8 cellular contexts compared by ENCODE assay signal in the genomic region with DNA sequence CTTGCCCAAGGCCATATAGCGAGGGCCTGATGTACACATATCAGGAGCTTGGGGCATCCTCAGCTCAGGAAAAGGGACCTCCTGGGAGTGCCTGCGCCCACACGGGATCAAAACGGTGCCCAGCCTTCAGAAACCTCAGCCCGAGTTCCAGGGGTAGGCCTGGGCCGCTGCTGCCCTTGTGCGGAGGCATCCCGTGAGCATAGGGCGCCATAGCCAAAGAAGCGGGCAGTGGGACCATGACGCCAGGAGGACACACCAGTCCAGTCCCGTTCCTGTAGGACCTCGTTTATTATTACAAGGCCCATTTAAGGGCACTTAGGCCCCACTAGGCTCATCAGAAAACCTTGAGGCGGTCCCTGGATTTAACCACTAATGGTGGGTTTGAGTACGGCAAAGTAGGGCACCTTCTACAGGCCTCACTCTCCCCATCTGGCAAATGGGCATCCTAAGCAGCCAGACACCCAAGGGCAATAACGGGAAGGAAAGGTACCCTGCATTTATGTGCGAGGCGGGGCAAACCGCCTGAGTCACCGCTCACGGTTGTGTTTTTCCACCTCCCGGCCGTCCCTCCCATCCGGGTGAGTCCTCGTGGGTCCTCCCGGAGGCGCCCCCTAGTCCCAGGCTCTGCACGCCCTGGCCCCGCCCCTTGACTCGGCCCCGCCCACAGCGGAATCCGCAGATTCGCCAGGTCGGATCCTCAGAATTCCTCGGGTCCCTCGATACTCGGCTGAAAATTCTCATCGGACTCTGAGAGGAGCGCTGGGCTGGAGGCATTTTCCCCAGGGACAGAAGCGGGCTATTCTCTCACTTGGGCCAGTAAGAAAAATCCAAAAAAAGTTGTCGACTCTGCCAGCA. TPM values are rescaled to one million over a fixed set of nuclear protein-coding genes. Genes with fewer than 3 reads are reported as not detected.
DNase-seq lines count a peak whose midpoint lies in the region; ATAC-seq and TF ChIP-seq lines count a peak whose summit lies in the region.

No MANE protein-coding gene starts in this region.

- H3K27me3 ChIP-seq in HCT116 (ENCODE audit: insufficient read depth, low read length) = no peaks in the 10 kb centered on the region
- no peaks in the 10 kb centered on the region for H3K27me3 ChIP-seq in gastrocnemius medialis

- intact Hi-C loops in HCT116 (cut with micrococcal nuclease) (loop anchor here (10.0 kb wide), 2 partner anchors 138 to 488 kb away; a partner anchor contains a TSS), gastrocnemius medialis (cut with DNase I; ENCODE audit: low total_unique reads) (loop anchor here (1.0 to 2.0 kb wide), 3 partner anchors 34 to 502 kb away; a partner anchor contains a TSS)

- peak overlapping the region; percentile 96 for H2AFZ ChIP-seq in HCT116 (ENCODE audit: low read depth, low read length, poor library complexity, severe bottlenecking)

- H3K27ac ChIP-seq in HCT116 (ENCODE audit: low read depth, low read length) (peak overlapping the region; percentile 100), gastrocnemius medialis (peak overlapping the region; percentile 97 to 99 (median 98))

- no peaks in the 10 kb centered on the region for H3K9me2 ChIP-seq in HCT116 (ENCODE audit: insufficient read depth)

- POLR2A ChIA-PET in HCT116 (lab: Charles Lee) = no interaction called here

- TF ChIP-seq CTCF in HCT116 (IDR thresholded peaks at IDR 0.05 in 2 of 3, conservative IDR thresholded peaks at IDR 0.05 in 1 of 3; ENCODE audit: borderline replicate concordance in 1 of 3, insufficient read depth in 1 of 3, low read depth in 2 of 3, low read length in 2 of 3) (peak in 2 of 3 experiments; percentile 12 to 36; a peak in 3 of 6 replicates), gastrocnemius medialis (IDR thresholded peaks at IDR 0.05 in 4 of 5, conservative IDR thresholded peaks at IDR 0.05 in 1 of 5) (no peak)

- in situ Hi-C loops in gastrocnemius medialis (cut with MboI; ENCODE audit: low sequenced_read_pairs in 4 of 4) = loop anchor here in 1 of 4 donors (25.0 kb wide), 1 partner anchor 480 kb away; a partner anchor contains a TSS

- H4K20me1 ChIP-seq in HCT116 (ENCODE audit: insufficient read depth) = no peaks in the 10 kb centered on the region

- TF ChIP-seq RAD21 in HCT116 (IDR thresholded peaks at IDR 0.05; ENCODE audit: low read depth) = no peak

- peak overlapping the region; percentile 95 for H3K4me2 ChIP-seq in HCT116 (ENCODE audit: low read length)

- CTCF ChIA-PET in HCT116 (lab: Charles Lee) = no interaction called here

- H3K4me1 ChIP-seq in ES-I3 (ENCODE audit: insufficient read depth, low read length) = no peaks in the 10 kb centered on the region; the same call in 1 of the 2 replicates
- peaks cover 22 to 32% of the 10 kb centered on the region in 2 experiments for H3K4me1 ChIP-seq in HCT116 (ENCODE audit: control insufficient read depth in 1 of 2, insufficient read depth in 2 of 2, low read length in 2 of 2)
- H3K4me1 ChIP-seq in gastrocnemius medialis = peaks cover 11 to 17% of the 10 kb centered on the region in 2 donors

- BruUV-seq in HCT116 (replicated peaks; lab: Mats Ljungman, UMichigan) = TSS peak; percentile 84

- H3K79me2 ChIP-seq in HCT116 (ENCODE audit: insufficient read depth, low read length) = peaks cover 28% of the 10 kb centered on the region

- peak; percentile 72 for DNase-seq in HCT116 (ENCODE audit: low read depth, low spot score)
- DNase-seq in NCI-H1105 treated with DMSO at 0.1 percent for 48 hours (lab: John Stamatoyannopoulos, UW) = peak; percentile 47
- peak; percentile 86 for DNase-seq in T1000 (lab: John Stamatoyannopoulos, UW)
- peak; percentile 92 for DNase-seq in astrocyte of the hippocampus (ENCODE audit: low read depth, low spot score)
- peak; percentile 70 to 73 for DNase-seq in hippocampal formation (lab: John Stamatoyannopoulos, UW)
- DNase-seq in gastrocnemius medialis = peak; percentile 45 to 69

- peaks cover 2% of the 10 kb centered on the region for H3K36me3 ChIP-seq in ES-I3 (ENCODE audit: insufficient read depth, low read length)
- H3K36me3 ChIP-seq in HCT116 (ENCODE audit: control insufficient read depth in 1 of 2, insufficient read depth in 2 of 2, low read length in 2 of 2) = peaks cover 26 to 30% of the 10 kb centered on the region in 2 experiments
- peaks cover 6 to 29% of the 10 kb centered on the region in 2 donors for H3K36me3 ChIP-seq in gastrocnemius medialis

- ATAC-seq in HCT116 = peak; percentile 70
- peak; percentile 67 to 70 for ATAC-seq in gastrocnemius medialis
- ATAC-seq in HG03469 (IDR thresholded peaks at IDR 0.05; ENCODE audit: unreplicated experiment) = no peak

- H3K4me3 ChIP-seq in HCT116 (replicated peaks in 1 of 2; ENCODE audit: low read depth in 1 of 2, low read length in 2 of 2) = peak overlapping the region; percentile 74 to 88
- H3K4me3 ChIP-seq in gastrocnemius medialis = peak overlapping the region; percentile 70 to 94 (median 84)

- RAD21 ChIA-PET in HCT116 (lab: Charles Lee; ENCODE audit: low non-redundant PET in 1 of 2, low total read pairs in 2 of 2, uncharacterized antibody in 2 of 2, unreplicated experiment in 2 of 2) = no interaction called here

- TF ChIP-seq POLR2A in HCT116 (IDR thresholded peaks at IDR 0.05; ENCODE audit: borderline replicate concordance, extremely low read depth, insufficient read depth, insufficient read length) (no peak), gastrocnemius medialis (IDR thresholded peaks at IDR 0.05) (no peak)

- H3K9me3 ChIP-seq in ES-I3 (ENCODE audit: control insufficient read depth, insufficient read depth, low read length) (no peaks in the 10 kb centered on the region), HCT116 (ENCODE audit: control insufficient read depth in 1 of 2, insufficient read depth in 1 of 2, low read depth in 1 of 2, low read length in 2 of 2) (no peaks in the 10 kb centered on the region), gastrocnemius medialis (no peaks in the 10 kb centered on the region)

- H3K9ac ChIP-seq in ES-I3 (ENCODE audit: low read depth, low read length) = peak overlapping the region; percentile 95
- H3K9ac ChIP-seq in HCT116 (ENCODE audit: low read length) = peak overlapping the region; percentile 88

TF ChIP-seq in HCT116, 20 proteins besides CTCF, POLR2A, EP300 and RAD21:
- TF ChIP-seq CBX3 (IDR thresholded peaks at IDR 0.05; ENCODE audit: low read depth) = no peak
- peak; percentile 37 for TF ChIP-seq TCF7L2 (IDR thresholded peaks at IDR 0.05; ENCODE audit: borderline replicate concordance, extremely low read depth, insufficient read depth, insufficient read length)
- TF ChIP-seq POLR2AphosphoS5 (IDR thresholded peaks at IDR 0.05; ENCODE audit: low read depth, low read length) = peak; percentile 27; the same call in 1 of the 2 replicates

RNA-seq across cellular contexts. Expression of a gene that starts 0.7 kb away (rescaled TPM):
- 26.9 TPM for total RNA-seq in HCT116 (2021; ENCODE audit: unreplicated experiment)
- polyA plus RNA-seq in HCT116 (2012) = 16.1 and 18.5 TPM in 2 replicates
- total RNA-seq in gastrocnemius medialis = 10 to 100 TPM in 2 of 4 donors, 1 to 10 TPM in 2; 3.8 to 15.4 (median 9.8) TPM

RNA-seq across cellular contexts. Expression of a gene that starts 8.0 kb away (rescaled TPM):
- total RNA-seq in HCT116 (2021; ENCODE audit: unreplicated experiment) = 9.0 TPM
- 8.1 and 8.7 TPM in 2 replicates for polyA plus RNA-seq in HCT116 (2012)
- total RNA-seq in gastrocnemius medialis = 10 to 100 TPM; 10.3 to 15.6 (median 12.5) TPM

RNA-seq across cellular contexts. Expression of a gene that starts 28.2 kb away (rescaled TPM):
- total RNA-seq in HCT116 (2021; ENCODE audit: unreplicated experiment) (8.6 TPM), gastrocnemius medialis (1 to 10 TPM; 1.5 to 6.8 (median 5.4) TPM)
- polyA plus RNA-seq in HCT116 (2012) = 8.6 and 9.5 TPM in 2 replicates

RNA-seq across cellular contexts. Expression of a gene that starts 33.5 kb away (rescaled TPM):
- total RNA-seq in HCT116 (2021; ENCODE audit: unreplicated experiment) (45.2 TPM), gastrocnemius medialis (1 to 10 TPM; 3.4 to 7.9 (median 4.8) TPM)
- 25.3 and 26.6 TPM in 2 replicates for polyA plus RNA-seq in HCT116 (2012)

RNA-seq across cellular contexts. Expression of a gene that starts 53.6 kb away (rescaled TPM):
- total RNA-seq in HCT116 (2021; ENCODE audit: unreplicated experiment) (1.6 TPM), gastrocnemius medialis (under 1 TPM in 2 of 4 donors, not detected in 2; 0.13 to 0.36 TPM)
- 0.49 and 0.56 TPM in 2 replicates for polyA plus RNA-seq in HCT116 (2012)

Comparison
In these comparisons a context has a peak if more than half of its experiments do, and no peak if none do; other contexts are left out.
1. CTCF ChIP-seq: peak in HCT116 (2 of 3); none in gastrocnemius medialis (0 of 5).
2. Peak in every context shown above with its lines, with median percentiles within 50 percentile points of each other: DNase-seq.